In genomic region chr18:9216459-9216858, GRCh38 we compare ENCODE assay signal across 32 cellular contexts.
"Had no signal": no experiment of that assay in that cellular context is flagged by ENCODE, and none has a peak within 500 bp of the region (broad histone marks: within the 10 kb centered on the region; RNA-seq: fewer than 3 reads in every experiment).

No MANE protein-coding gene starts in this region.

- H3K27me3 Mint-ChIP-seq: naive B cell; naive thymus-derived CD8-positive, alpha-beta T cell; progenitor cell of endocrine pancreas; stimulated activated memory B cell treated with anti-CD40 and anti-IgM and Interleukin-4, amounts not matched to agents 10 μg/mL and 1 μg/mL and 100 μg/mL, for 72 hours; stimulated activated naive CD8-positive, alpha-beta T cell treated with anti-CD3 and anti-CD28 coated beads, Interleukin-15, amount 100 ng/mL, for 72 hours; type B pancreatic cell had no signal

- FAIRE-seq: pancreas had no signal

- H3K4me1 ChIP-seq: pancreas, suprapubic skin, testis, upper lobe of right lung, uterus had no signal

- H3K9me3 ChIP-seq: neutrophil, pancreas, psoas muscle, spleen, suprapubic skin, testis, tibial artery, transverse colon, upper lobe of right lung, uterus had no signal

- DNase-seq: naive B cell; naive thymus-derived CD8-positive, alpha-beta T cell; nephron progenitor cell; nucleus accumbens; pancreas; posterior cingulate gyrus; psoas muscle; right cardiac atrium; spleen; stimulated activated CD4-positive, alpha-beta T cell treated with anti-CD3 and anti-CD28 coated beads, Interleukin-12 subunit alpha, Interleukin-12 subunit beta, amount 100 ng/mL, for 4 hours; stimulated activated CD4-positive, alpha-beta T cell treated with anti-CD3 and anti-CD28 coated beads, Interleukin-1b, Interleukin-23, amount 100 ng/mL, for 48 hours; stimulated activated CD4-positive, alpha-beta T cell treated with anti-CD3 and anti-CD28 coated beads, Interleukin-4, amount 100 ng/mL, for 1 hour; stimulated activated CD4-positive, alpha-beta T cell treated with anti-CD3 and anti-CD28 coated beads, Interleukin-4, amount 100 ng/mL, for 4 hours; stimulated activated CD8-positive, alpha-beta memory T cell treated with anti-CD3 and anti-CD28 coated beads, Interleukin-4, amount 100 ng/mL, for 48 hours; stimulated activated naive CD4-positive, alpha-beta T cell; stimulated activated naive CD8-positive, alpha-beta T cell treated with anti-CD3 and anti-CD28 coated beads, Interleukin-15, amount 100 ng/mL, for 72 hours; stimulated activated naive CD8-positive, alpha-beta T cell treated with anti-CD3 and anti-CD28 coated beads, Interleukin-15, Interleukin-2, amounts not matched to agents 100 U/mL and 50 U/mL, for 24 hours; substantia nigra; testis; tibial artery; transverse colon; upper lobe of right lung; uterus had no signal

- H3K4me3 ChIP-seq: pancreas, psoas muscle, skin epidermis, smooth muscle cell, spleen, suprapubic skin, testis, tibial artery, transverse colon, upper lobe of right lung, uterus had no signal

- H3K9me3 Mint-ChIP-seq: naive B cell; naive thymus-derived CD8-positive, alpha-beta T cell; neural crest cell; stimulated activated memory B cell treated with anti-CD40 and anti-IgM and Interleukin-4, amounts not matched to agents 10 μg/mL and 1 μg/mL and 100 μg/mL, for 72 hours; stimulated activated naive CD8-positive, alpha-beta T cell treated with anti-CD3 and anti-CD28 coated beads, Interleukin-15, amount 100 ng/mL, for 72 hours; type B pancreatic cell had no signal

- H3K4me2 ChIP-seq: smooth muscle cell had no signal

- H3K27ac ChIP-seq: neutrophil, pancreas, psoas muscle, skin epidermis, spleen, suprapubic skin, testis, transverse colon, upper lobe of right lung, uterus had no signal

- H3K36me3 ChIP-seq: uterus had no signal

- H3K27me3 ChIP-seq: neutrophil, pancreas, spleen, suprapubic skin, testis, tibial artery, transverse colon, upper lobe of right lung, uterus had no signal

- H3K4me3 Mint-ChIP-seq: naive B cell; naive thymus-derived CD8-positive, alpha-beta T cell; nephron progenitor cell; neural crest cell; stimulated activated memory B cell treated with anti-CD40 and anti-IgM and Interleukin-4, amounts not matched to agents 10 μg/mL and 1 μg/mL and 100 μg/mL, for 72 hours; stimulated activated naive CD8-positive, alpha-beta T cell treated with anti-CD3 and anti-CD28 coated beads, Interleukin-15, amount 100 ng/mL, for 72 hours; type B pancreatic cell had no signal

- H3K27ac Mint-ChIP-seq: progenitor cell of endocrine pancreas; stimulated activated memory B cell treated with anti-CD40 and anti-IgM and Interleukin-4, amounts not matched to agents 10 μg/mL and 1 μg/mL and 100 μg/mL, for 72 hours; stimulated activated naive CD8-positive, alpha-beta T cell treated with anti-CD3 and anti-CD28 coated beads, Interleukin-15, amount 100 ng/mL, for 72 hours; type B pancreatic cell had no signal

- ATAC-seq: naive thymus-derived CD8-positive, alpha-beta T cell; pancreas; right cardiac atrium; sciatic nerve; stimulated activated memory B cell treated with anti-CD40 and anti-IgM and Interleukin-4, amounts not matched to agents 10 μg/mL and 1 μg/mL and 100 μg/mL, for 72 hours; stimulated activated naive CD8-positive, alpha-beta T cell treated with anti-CD3 and anti-CD28 coated beads, Interleukin-15, amount 100 ng/mL, for 72 hours; stimulated activated naive CD8-positive, alpha-beta T cell treated with anti-CD3 and anti-CD28 coated beads, Interleukin-15, Interleukin-2, amounts not matched to agents 100 U/mL and 50 U/mL, for 24 hours; upper lobe of right lung had no signal

- H3K4me1 Mint-ChIP-seq: neural crest cell; stimulated activated naive CD8-positive, alpha-beta T cell treated with anti-CD3 and anti-CD28 coated beads, Interleukin-15, amount 100 ng/mL, for 72 hours had no signal
